In the genomic region with DNA sequence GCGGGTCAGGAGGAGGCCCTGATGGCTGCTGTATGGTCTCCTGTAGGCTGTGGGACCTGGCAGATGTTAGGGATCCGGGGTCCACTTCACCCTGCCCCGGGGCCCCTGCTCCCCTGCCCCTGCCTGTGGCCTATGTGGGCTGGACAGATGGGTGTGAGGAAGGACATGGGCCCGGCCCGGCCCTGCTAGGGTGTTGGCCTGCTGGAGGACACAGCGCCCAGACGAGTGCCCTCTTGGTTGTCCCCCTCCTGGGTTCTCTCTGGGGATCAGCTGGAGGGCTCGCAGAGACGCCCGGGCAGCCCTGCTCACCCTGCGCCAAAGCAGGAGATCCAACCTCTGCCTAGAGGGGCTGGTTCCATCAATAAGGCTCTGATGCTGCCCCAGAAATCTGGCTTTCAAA, we compare ENCODE assay signal across 33 cellular contexts. TPM values are rescaled to one million over a fixed set of nuclear protein-coding genes. Genes with fewer than 3 reads are reported as not detected.
"Had no signal": no experiment of that assay in that cellular context is flagged by ENCODE, and none has a peak within 500 bp of the region (broad histone marks: within the 10 kb centered on the region; RNA-seq: fewer than 3 reads in every experiment).

No MANE protein-coding gene starts in this region.

- DNase-seq: activated B cell treated with CpG ODN at 0.5 μM for 24 hours; activated CD4-positive, alpha-beta memory T cell treated with anti-CD3 and anti-CD28 coated beads for 36 hours; activated CD4-positive, alpha-beta T cell treated with anti-CD3 and anti-CD28 coated beads for 4 hours; activated CD4-positive, alpha-beta T cell treated with anti-CD3 and anti-CD28 coated beads, Interleukin-2, amount 10 ng/mL, durations not matched to agents 24 days and 14 days; activated CD4-positive, alpha-beta T cell treated with anti-CD3 and anti-CD28 coated beads, Interleukin-2, amount 50 U/mL, for 1 hour; activated CD4-positive, alpha-beta T cell treated with anti-CD3 and anti-CD28 coated beads, Interleukin-2, amount 50 U/mL, for 4 hours; activated CD4-positive, CD25-positive, alpha-beta regulatory T cell treated with anti-CD3 and anti-CD28 coated beads, Interleukin-2, amount 50 U/mL, for 72 hours; activated CD8-positive, alpha-beta memory T cell treated with anti-CD3 and anti-CD28 coated beads, Interleukin-2, amount 50 U/mL, for 4 hours; activated CD8-positive, alpha-beta T cell treated with anti-CD3 and anti-CD28 coated beads for 36 hours; activated effector memory CD4-positive, alpha-beta T cell treated with anti-CD3 and anti-CD28 coated beads, Interleukin-2, amount 50 U/mL, for 16 hours; activated gamma-delta T cell treated with Interleukin-2 at 50 U/mL for 16 hours; activated naive CD4-positive, alpha-beta T cell; activated naive CD4-positive, alpha-beta T cell treated with anti-CD3 and anti-CD28 coated beads for 36 hours; activated T-cell treated with anti-CD3 and anti-CD28 coated beads for 4 hours; activated T-cell treated with anti-CD3 and anti-CD28 coated beads, Interleukin-2, amount 50 U/mL, for 1 hour; activated T-cell treated with anti-CD3 and anti-CD28 coated beads, Interleukin-2, amount 50 U/mL, for 4 hours; activated T-cell treated with anti-CD3 and anti-CD28 coated beads, Interleukin-2, amount 50 U/mL, for 72 hours; adrenal gland; amniotic stem cell; aorta; body of pancreas; brain microvascular endothelial cell; central memory CD4-positive, alpha-beta T cell; T-helper 1 cell; T-helper 2 cell; T-helper 9 cell had no signal

- H3K9me3 ChIP-seq: adrenal gland, body of pancreas, breast epithelium had no signal

- H3K4me3 Mint-ChIP-seq: activated B cell treated with CpG ODN at 0.5 μM for 24 hours; activated CD4-positive, alpha-beta memory T cell treated with anti-CD3 and anti-CD28 coated beads for 36 hours; activated CD4-positive, alpha-beta T cell treated with anti-CD3 and anti-CD28 coated beads, Interleukin-2, amount 10 ng/mL, durations not matched to agents 24 days and 14 days; activated CD8-positive, alpha-beta T cell treated with anti-CD3 and anti-CD28 coated beads for 36 hours; activated naive CD4-positive, alpha-beta T cell treated with anti-CD3 and anti-CD28 coated beads for 36 hours; activated T-cell treated with anti-CD3 and anti-CD28 coated beads, Interleukin-2, amount 50 U/mL, for 4 hours; activated T-cell treated with anti-CD3 and anti-CD28 coated beads, Interleukin-2, amount 50 U/mL, for 72 hours; activated T-helper 1 cell treated with anti-CD3 and anti-CD28 coated beads, Interleukin-12 subunit alpha, Interleukin-12 subunit beta, Interleukin-2, Interleukin-4 antibody, amounts not matched to agents 30 ng/mL and 10 ng/mL and 1 ng/mL, durations not matched to agents 14 hours and 24 hours and 36 hours; activated T-helper 17 cell treated with anti-CD3 and anti-CD28 coated beads, Interleukin-2, amount 50 U/mL, for 72 hours; T-helper 1 cell treated with Interleukin-12 subunit alpha and Interleukin-12 subunit beta and Interleukin-4 antibody, amounts not matched to agents 30 μg/mL and 1 μg/mL, for 36 hours; T-helper 2 cell treated with Interferon-gamma antibody and Interleukin-4, amounts not matched to agents 5 μg/mL and 100 μg/mL, for 36 hours had no signal

- H3K36me3 Mint-ChIP-seq: activated CD4-positive, alpha-beta memory T cell treated with anti-CD3 and anti-CD28 coated beads for 36 hours; activated naive CD4-positive, alpha-beta T cell treated with anti-CD3 and anti-CD28 coated beads, Interleukin-2, amount 50 U/mL, for 72 hours had no signal

- H3K27ac Mint-ChIP-seq: activated B cell treated with CpG ODN at 0.5 μM for 24 hours; activated CD4-positive, alpha-beta memory T cell treated with anti-CD3 and anti-CD28 coated beads for 36 hours; activated CD4-positive, alpha-beta T cell treated with anti-CD3 and anti-CD28 coated beads, Interleukin-2, amount 10 ng/mL, durations not matched to agents 24 days and 14 days; activated CD8-positive, alpha-beta T cell treated with anti-CD3 and anti-CD28 coated beads for 36 hours; activated naive CD4-positive, alpha-beta T cell treated with anti-CD3 and anti-CD28 coated beads for 36 hours; activated naive CD4-positive, alpha-beta T cell treated with anti-CD3 and anti-CD28 coated beads, Interleukin-2, amount 50 U/mL, for 72 hours; activated T-cell treated with anti-CD3 and anti-CD28 coated beads, Interleukin-2, amount 50 U/mL, for 72 hours; activated T-helper 1 cell treated with anti-CD3 and anti-CD28 coated beads, Interleukin-12 subunit alpha, Interleukin-12 subunit beta, Interleukin-2, Interleukin-4 antibody, amounts not matched to agents 30 ng/mL and 10 ng/mL and 1 ng/mL, durations not matched to agents 14 hours and 24 hours and 36 hours; activated T-helper 17 cell treated with anti-CD3 and anti-CD28 coated beads, Interleukin-2, amount 50 U/mL, for 72 hours; T-helper 1 cell treated with Interleukin-12 subunit alpha and Interleukin-12 subunit beta and Interleukin-4 antibody, amounts not matched to agents 30 μg/mL and 1 μg/mL, for 36 hours; T-helper 2 cell treated with Interferon-gamma antibody and Interleukin-4, amounts not matched to agents 5 μg/mL and 100 μg/mL, for 36 hours had no signal

- H3K27me3 ChIP-seq: adrenal gland, body of pancreas, breast epithelium had no signal

- ATAC-seq: activated CD8-positive, alpha-beta T cell treated with anti-CD3 and anti-CD28 coated beads for 36 hours; activated naive CD4-positive, alpha-beta T cell treated with anti-CD3 and anti-CD28 coated beads, Interleukin-2, amount 50 U/mL, for 72 hours; activated T-cell treated with anti-CD3 and anti-CD28 coated beads, Interleukin-2, amount 50 U/mL, for 4 hours; activated T-cell treated with anti-CD3 and anti-CD28 coated beads, Interleukin-2, amount 50 U/mL, for 72 hours; activated T-helper 17 cell treated with anti-CD3 and anti-CD28 coated beads, Interleukin-2, amount 50 U/mL, for 72 hours; body of pancreas had no signal

- H3K9me3 Mint-ChIP-seq: activated B cell treated with CpG ODN at 0.5 μM for 24 hours; activated CD4-positive, alpha-beta memory T cell treated with anti-CD3 and anti-CD28 coated beads for 36 hours; activated CD4-positive, alpha-beta T cell treated with anti-CD3 and anti-CD28 coated beads, Interleukin-2, amount 10 ng/mL, durations not matched to agents 24 days and 14 days; activated CD8-positive, alpha-beta T cell treated with anti-CD3 and anti-CD28 coated beads for 36 hours; activated naive CD4-positive, alpha-beta T cell treated with anti-CD3 and anti-CD28 coated beads for 36 hours; activated naive CD4-positive, alpha-beta T cell treated with anti-CD3 and anti-CD28 coated beads, Interleukin-2, amount 50 U/mL, for 72 hours; activated T-cell treated with anti-CD3 and anti-CD28 coated beads, Interleukin-2, amount 50 U/mL, for 4 hours; activated T-cell treated with anti-CD3 and anti-CD28 coated beads, Interleukin-2, amount 50 U/mL, for 72 hours; activated T-helper 1 cell treated with anti-CD3 and anti-CD28 coated beads, Interleukin-12 subunit alpha, Interleukin-12 subunit beta, Interleukin-2, Interleukin-4 antibody, amounts not matched to agents 30 ng/mL and 10 ng/mL and 1 ng/mL, durations not matched to agents 14 hours and 24 hours and 36 hours; activated T-helper 17 cell treated with anti-CD3 and anti-CD28 coated beads, Interleukin-2, amount 50 U/mL, for 72 hours; T-helper 1 cell treated with Interleukin-12 subunit alpha and Interleukin-12 subunit beta and Interleukin-4 antibody, amounts not matched to agents 30 μg/mL and 1 μg/mL, for 36 hours; T-helper 2 cell treated with Interferon-gamma antibody and Interleukin-4, amounts not matched to agents 5 μg/mL and 100 μg/mL, for 36 hours had no signal

- H3K27ac ChIP-seq: body of pancreas, brain microvascular endothelial cell, breast epithelium, VCaP had no signal

- H3K4me1 Mint-ChIP-seq: activated T-helper 17 cell treated with anti-CD3 and anti-CD28 coated beads, Interleukin-2, amount 50 U/mL, for 72 hours had no signal

- H3K36me3 ChIP-seq: adrenal gland, brain microvascular endothelial cell, breast epithelium had no signal

- H3K4me1 ChIP-seq: breast epithelium had no signal

- H3K4me3 ChIP-seq: adrenal gland, body of pancreas, breast epithelium had no signal

- H3K27me3 Mint-ChIP-seq: activated CD4-positive, alpha-beta memory T cell treated with anti-CD3 and anti-CD28 coated beads for 36 hours; activated CD4-positive, alpha-beta T cell treated with anti-CD3 and anti-CD28 coated beads, Interleukin-2, amount 10 ng/mL, durations not matched to agents 24 days and 14 days; activated CD8-positive, alpha-beta T cell treated with anti-CD3 and anti-CD28 coated beads for 36 hours; activated T-helper 17 cell treated with anti-CD3 and anti-CD28 coated beads, Interleukin-2, amount 50 U/mL, for 72 hours had no signal

RNA-seq across cellular contexts. Expression of a gene that starts 36.2 kb away (rescaled TPM):
- total RNA-seq: activated B cell treated with CpG ODN at 0.5 μM for 24 hours had no signal
